Comparison of ENCODE assay signal across 1 cellular context in the genomic region with DNA sequence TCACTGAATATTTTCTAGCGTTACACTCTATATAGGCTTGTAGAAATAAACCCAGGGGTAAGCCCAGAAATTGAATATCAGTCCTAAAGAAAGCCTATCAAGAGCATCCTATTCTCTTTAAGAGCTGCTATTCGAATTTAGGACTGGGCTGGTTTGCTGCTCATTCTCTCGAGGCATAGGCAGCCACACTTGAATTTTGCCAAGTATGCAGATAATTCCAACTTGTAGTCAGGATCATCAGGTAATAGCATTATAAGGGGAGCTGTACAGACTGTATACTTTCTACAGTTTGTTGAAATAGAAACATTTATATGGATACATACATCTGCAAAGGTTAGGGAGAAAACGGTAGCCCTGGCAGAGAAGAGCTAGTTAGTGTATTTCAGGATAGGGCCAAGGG.
TF ChIP-seq lines count a peak whose summit lies in the region.

No MANE protein-coding gene starts in this region.

TF ChIP-seq in HepG2, 621 proteins besides CTCF, POLR2A, EP300 and RAD21:
- peak; percentile 74 to 79 for TF ChIP-seq MAFK (conservative IDR thresholded peaks at IDR 0.05 in 1 of 2, IDR thresholded peaks at IDR 0.05 in 1 of 2; ENCODE audit: low read length in 2 of 2)
- TF ChIP-seq SP5 (CRISPR knock-in tag; IDR thresholded peaks at IDR 0.05; ENCODE audit: borderline replicate concordance, low read depth), result no peak
- TF ChIP-seq MAFF (IDR thresholded peaks at IDR 0.05; ENCODE audit: low read depth, low read length), result peak; percentile 70; the same call in 1 of the 2 replicates
